In genomic region chr19:49861127-49861526, GRCh38 we compare ENCODE assay signal across 11 cellular contexts. TPM values are rescaled to one million over a fixed set of nuclear protein-coding genes. Genes with fewer than 3 reads are reported as not detected.
DNase-seq lines count a peak whose midpoint lies in the region; ATAC-seq and TF ChIP-seq lines count a peak whose summit lies in the region.
"Had no signal": no experiment of that assay in that cellular context is flagged by ENCODE, and none has a peak within 500 bp of the region (broad histone marks: within the 10 kb centered on the region; RNA-seq: fewer than 3 reads in every experiment).

No MANE protein-coding gene starts in this region.

- no peaks in the 10 kb centered on the region for H3K27me3 ChIP-seq in HUES48 (ENCODE audit: control insufficient read depth, insufficient read depth, low read length)
- H3K27me3 ChIP-seq in endodermal cell (ENCODE audit: control insufficient read depth, insufficient read depth, low read length, poor library complexity, severe bottlenecking), result no peaks in the 10 kb centered on the region
- H3K27me3 ChIP-seq in muscle layer of colon (ENCODE audit: control insufficient read depth in 1 of 2, insufficient read depth in 2 of 2, low read length in 2 of 2), result no peaks in the 10 kb centered on the region

- 87% methylated on average over 9 to 14 of the region's 14 CpGs for WGBS in endodermal cell (ENCODE audit: insufficient coverage in 1 of 2, insufficient read length in 1 of 2), 2 experiments

- H3K4me1 ChIP-seq in HUES48 (ENCODE audit: control insufficient read depth, insufficient read depth, low read length) (peaks cover 10% of the 10 kb centered on the region), endodermal cell (ENCODE audit: control insufficient read depth, insufficient read depth, low read length) (no peaks in the 10 kb centered on the region), muscle layer of colon (ENCODE audit: insufficient read depth, low read length) (peaks cover 14% of the 10 kb centered on the region)

- H3K9ac ChIP-seq in HUES48 (ENCODE audit: low read depth, low read length), result no peak overlapping the region
- no peak overlapping the region for H3K9ac ChIP-seq in endodermal cell (ENCODE audit: extremely low read depth, low read length, poor library complexity, severe bottlenecking)
- no peak overlapping the region for H3K9ac ChIP-seq in muscle layer of colon (ENCODE audit: low read length)

- H3K4me3 ChIP-seq in HUES48 (ENCODE audit: low read depth, low read length), result no peak overlapping the region
- no peak overlapping the region for H3K4me3 ChIP-seq in endodermal cell (ENCODE audit: low read length)
- no peak overlapping the region for H3K4me3 ChIP-seq in muscle layer of colon (ENCODE audit: low read depth in 1 of 2, low read length in 2 of 2)

- ATAC-seq in activated T-cell treated with anti-CD3 and anti-CD28 coated beads, Interleukin-2, amount 50 U/mL, for 4 hours, result no peak
- ATAC-seq in HG03139 (IDR thresholded peaks at IDR 0.05; ENCODE audit: unreplicated experiment), result no peak
- ATAC-seq: activated CD4-positive, CD25-positive, alpha-beta regulatory T cell treated with anti-CD3 and anti-CD28 coated beads, Interleukin-2, amount 50 U/mL, for 24 hours had no signal

- H3K9me3 ChIP-seq in HUES48 (ENCODE audit: control insufficient read depth, insufficient read depth, low read length) (no peaks in the 10 kb centered on the region), endodermal cell (ENCODE audit: control insufficient read depth, low read length) (no peaks in the 10 kb centered on the region), muscle layer of colon (ENCODE audit: low read length) (no peaks in the 10 kb centered on the region)

- peaks cover 56% of the 10 kb centered on the region for H3K36me3 Mint-ChIP-seq in endodermal cell (ENCODE audit: low read depth)
- H3K36me3 Mint-ChIP-seq in activated T-cell treated with anti-CD3 and anti-CD28 coated beads, Interleukin-2, amount 50 U/mL, for 4 hours (ENCODE audit: insufficient read depth), result peaks cover 19% of the 10 kb centered on the region

- H3K4me1 Mint-ChIP-seq in endodermal cell, result peaks cover 4% of the 10 kb centered on the region
- H3K4me1 Mint-ChIP-seq in activated T-cell treated with anti-CD3 and anti-CD28 coated beads, Interleukin-2, amount 50 U/mL, for 4 hours (ENCODE audit: low read depth), result peaks cover 24% of the 10 kb centered on the region

- no peaks in the 10 kb centered on the region for H3K9me3 Mint-ChIP-seq in endodermal cell
- H3K9me3 Mint-ChIP-seq in activated T-cell treated with anti-CD3 and anti-CD28 coated beads, Interleukin-2, amount 50 U/mL, for 4 hours, result no peaks in the 10 kb centered on the region
- H3K9me3 Mint-ChIP-seq: dendritic cell treated with granulocyte-macrophage colony-stimulating factor and Interleukin-4, amounts not matched to agents 40 ng/mL and 50 ng/mL, for 4 days had no signal

- TF ChIP-seq CTCF in 22Rv1 (IDR thresholded peaks at IDR 0.05) (no peak), endodermal cell (conservative IDR thresholded peaks at IDR 0.05) (no peak)

- no peak overlapping the region for H3K4me3 Mint-ChIP-seq in endodermal cell
- no peak overlapping the region for H3K4me3 Mint-ChIP-seq in activated T-cell treated with anti-CD3 and anti-CD28 coated beads, Interleukin-2, amount 50 U/mL, for 4 hours
- H3K4me3 Mint-ChIP-seq: dendritic cell treated with granulocyte-macrophage colony-stimulating factor and Interleukin-4, amounts not matched to agents 40 ng/mL and 50 ng/mL, for 4 days had no signal

- no peaks in the 10 kb centered on the region for H3K27me3 Mint-ChIP-seq in endodermal cell (ENCODE audit: insufficient read depth)
- no peaks in the 10 kb centered on the region for H3K27me3 Mint-ChIP-seq in activated T-cell treated with anti-CD3 and anti-CD28 coated beads, Interleukin-2, amount 50 U/mL, for 4 hours (ENCODE audit: low read depth)
- H3K27me3 Mint-ChIP-seq: dendritic cell treated with granulocyte-macrophage colony-stimulating factor and Interleukin-4, amounts not matched to agents 40 ng/mL and 50 ng/mL, for 4 days had no signal

- H3K27ac ChIP-seq in 22Rv1 (peak overlapping the region; percentile 96), HUES48 (ENCODE audit: low read depth, low read length) (peak overlapping the region; percentile 28), endodermal cell (ENCODE audit: low read depth, low read length) (peak overlapping the region; percentile 38), muscle layer of colon (ENCODE audit: low read depth, low read length) (peak overlapping the region; percentile 42)

- DNase-seq in endodermal cell, result peak; percentile 77
- DNase-seq in medulla oblongata (ENCODE audit: extremely low spot score), result no peak
- no peak for DNase-seq in activated T-cell treated with anti-CD3 and anti-CD28 coated beads, Interleukin-2, amount 50 U/mL, for 4 hours
- DNase-seq in GM03348 (ENCODE audit: low spot score), result no peak
- DNase-seq: NCI-H1694 had no signal

- H3K36me3 ChIP-seq in HUES48 (ENCODE audit: control insufficient read depth, insufficient read depth, low read length) (peaks cover 82% of the 10 kb centered on the region), endodermal cell (ENCODE audit: control insufficient read depth, insufficient read depth, low read length) (peaks cover 59% of the 10 kb centered on the region), muscle layer of colon (ENCODE audit: insufficient read depth, low read length) (peaks cover 26% of the 10 kb centered on the region)

- peak overlapping the region; percentile 75 for H3K27ac Mint-ChIP-seq in endodermal cell
- H3K27ac Mint-ChIP-seq: dendritic cell treated with granulocyte-macrophage colony-stimulating factor and Interleukin-4, amounts not matched to agents 40 ng/mL and 50 ng/mL, for 4 days had no signal

RNA-seq across cellular contexts. Expression of gene PNKP, which starts 6.2 kb away (rescaled TPM):
- total RNA-seq in endodermal cell, result 100 to 1,000 TPM; 161 to 163 TPM
- polyA plus RNA-seq in endodermal cell (2013, experiment 1 of 2), result 78.3 TPM
- 66.1 TPM for polyA plus RNA-seq in endodermal cell (2013, experiment 2 of 2)
- 100 to 1,000 TPM; 110 to 120 (median 110) TPM for total RNA-seq in activated T-cell treated with anti-CD3 and anti-CD28 coated beads, Interleukin-2, amount 50 U/mL, for 4 hours

RNA-seq across cellular contexts. Expression of gene PTOV1, which starts 10.2 kb away (rescaled TPM):
- 100 to 1,000 TPM; 279 to 287 TPM for total RNA-seq in endodermal cell
- 359 TPM for polyA plus RNA-seq in endodermal cell (2013, experiment 1 of 2)
- 302 TPM for polyA plus RNA-seq in endodermal cell (2013, experiment 2 of 2)
- 10 to 100 TPM; 77.8 to 86.3 (median 83.7) TPM for total RNA-seq in activated T-cell treated with anti-CD3 and anti-CD28 coated beads, Interleukin-2, amount 50 U/mL, for 4 hours

RNA-seq across cellular contexts. Expression of gene AKT1S1, which starts 16.0 kb away (rescaled TPM):
- 10 to 100 TPM; 41.3 to 47.0 TPM for total RNA-seq in endodermal cell
- 29.0 TPM for polyA plus RNA-seq in endodermal cell (2013, experiment 1 of 2)
- 26.6 TPM for polyA plus RNA-seq in endodermal cell (2013, experiment 2 of 2)
- total RNA-seq in activated T-cell treated with anti-CD3 and anti-CD28 coated beads, Interleukin-2, amount 50 U/mL, for 4 hours, result 10 to 100 TPM; 25.3 to 31.6 (median 28.0) TPM

RNA-seq across cellular contexts. Expression of gene TBC1D17, which starts 16.4 kb away (rescaled TPM):
- 10 to 100 TPM; 40.7 to 47.3 TPM for total RNA-seq in endodermal cell
- polyA plus RNA-seq in endodermal cell (2013, experiment 1 of 2), result 35.5 TPM
- polyA plus RNA-seq in endodermal cell (2013, experiment 2 of 2), result 29.4 TPM
- 10 to 100 TPM; 29.1 to 30.5 (median 29.3) TPM for total RNA-seq in activated T-cell treated with anti-CD3 and anti-CD28 coated beads, Interleukin-2, amount 50 U/mL, for 4 hours

RNA-seq across cellular contexts. Expression of gene IL4I1, which starts 35.6 kb away (rescaled TPM):
- total RNA-seq in endodermal cell, result under 1 TPM in 1 of 2 donors, not detected in 1; 0.97 TPM
- 0.68 TPM for polyA plus RNA-seq in endodermal cell (2013, experiment 1 of 2)
- polyA plus RNA-seq in endodermal cell (2013, experiment 2 of 2), result 0.95 TPM
- total RNA-seq in activated T-cell treated with anti-CD3 and anti-CD28 coated beads, Interleukin-2, amount 50 U/mL, for 4 hours, result 10 to 100 TPM; 24.7 to 52.7 (median 36.4) TPM

Comparison
In these comparisons a context has a peak if more than half of its experiments do, and no peak if none do; other contexts are left out.
1. H3K27ac ChIP-seq: peak in every context shown above with its lines; median percentile 96 in 22Rv1; 42 in muscle layer of colon; 38 in endodermal cell; 28 in HUES48.